9 cellular contexts compared by ENCODE assay signal in genomic region chr18:58313491-58314032, GRCh38.
DNase-seq lines count a peak whose midpoint lies in the region; ATAC-seq, FAIRE-seq and TF ChIP-seq lines count a peak whose summit lies in the region.
"Had no signal": no experiment of that assay in that cellular context is flagged by ENCODE, and none has a peak within 500 bp of the region (broad histone marks: within the 10 kb centered on the region; RNA-seq: fewer than 3 reads in every experiment).

No MANE protein-coding gene starts in this region.

- H3K9ac ChIP-seq in smooth muscle cell (ENCODE audit: low read depth): no peak overlapping the region

- H3K27ac Mint-ChIP-seq in activated T-helper 17 cell treated with anti-CD3 and anti-CD28 coated beads, Interleukin-2, amount 50 U/mL, for 72 hours: no peak overlapping the region

- no peaks in the 10 kb centered on the region for H3K27me3 ChIP-seq in smooth muscle cell (ENCODE audit: low read depth)

- no peaks in the 10 kb centered on the region for H3K9me3 Mint-ChIP-seq in activated T-helper 17 cell treated with anti-CD3 and anti-CD28 coated beads, Interleukin-2, amount 50 U/mL, for 72 hours

- no peak overlapping the region for H2AFZ ChIP-seq in smooth muscle cell (ENCODE audit: low read depth)

- WGBS in smooth muscle cell (ENCODE audit: low lambda C conversion rate): 87% methylated on average over 5 of the region's 5 CpGs

- H3F3A ChIP-seq in smooth muscle cell (ENCODE audit: low read depth): peaks cover 15% of the 10 kb centered on the region

- H3K9me3 ChIP-seq in smooth muscle cell (replicated peaks; ENCODE audit: low read depth): no peaks in the 10 kb centered on the region

- no peaks in the 10 kb centered on the region for H3K36me3 ChIP-seq in smooth muscle cell (ENCODE audit: low read depth)

- FAIRE-seq in HTR-8/SVneo (lab: Jason Lieb, UNC) (peak; percentile 54), RCC 7860 (lab: Jason Lieb, UNC) (peak; percentile 60)

- DNase-seq in HTR-8/SVneo (ENCODE audit: insufficient read length, low spot score): no peak
- peak; percentile 21 for DNase-seq in RCC 7860 (ENCODE audit: low spot score)
- peak; percentile 45 for DNase-seq in glomerular visceral epithelial cell (ENCODE audit: extremely low spot score)
- no peak for DNase-seq in smooth muscle cell (lab: John Stamatoyannopoulos, UW; ENCODE audit: unreplicated experiment)
- no peak for DNase-seq in GM13976 (ENCODE audit: low spot score)
- DNase-seq: activated CD4-positive, alpha-beta T cell treated with anti-CD3 and anti-CD28 coated beads, Interleukin-2, amount 50 U/mL, for 4 hours; KG1 had no signal

- peak overlapping the region; percentile 83 for H3K27ac ChIP-seq in smooth muscle cell (ENCODE audit: low read depth)

- in situ Hi-C loops in GM13976 (cut with MboI; ENCODE audit: low sequenced_read_pairs, unreplicated experiment): no loop called here

- H3K27me3 Mint-ChIP-seq in activated T-helper 17 cell treated with anti-CD3 and anti-CD28 coated beads, Interleukin-2, amount 50 U/mL, for 72 hours: no peaks in the 10 kb centered on the region

- H3K4me1 ChIP-seq in smooth muscle cell (ENCODE audit: low read depth): peaks cover 12% of the 10 kb centered on the region

- no peaks in the 10 kb centered on the region for H3K79me2 ChIP-seq in smooth muscle cell (ENCODE audit: low read depth)

- peaks cover 24% of the 10 kb centered on the region for H3K4me1 Mint-ChIP-seq in activated T-helper 17 cell treated with anti-CD3 and anti-CD28 coated beads, Interleukin-2, amount 50 U/mL, for 72 hours

- no peaks in the 10 kb centered on the region for H4K20me1 ChIP-seq in smooth muscle cell (ENCODE audit: low read depth)

- no peak overlapping the region for H3K4me3 ChIP-seq in smooth muscle cell

- ATAC-seq in activated T-helper 17 cell treated with anti-CD3 and anti-CD28 coated beads, Interleukin-2, amount 50 U/mL, for 72 hours (replicated peaks): no peak
- ATAC-seq in HG03025 (IDR thresholded peaks at IDR 0.05; ENCODE audit: low FRiP score, unreplicated experiment): no peak

- H3K4me3 Mint-ChIP-seq in activated T-helper 17 cell treated with anti-CD3 and anti-CD28 coated beads, Interleukin-2, amount 50 U/mL, for 72 hours: no peak overlapping the region

- no peaks in the 10 kb centered on the region for H3K36me3 Mint-ChIP-seq in activated T-helper 17 cell treated with anti-CD3 and anti-CD28 coated beads, Interleukin-2, amount 50 U/mL, for 72 hours (ENCODE audit: low read depth)

- TF ChIP-seq CTCF in smooth muscle cell (IDR thresholded peaks at IDR 0.05; ENCODE audit: borderline replicate concordance, insufficient read depth, poor library complexity, severe bottlenecking) (no peak), GM13976 (IDR thresholded peaks at IDR 0.05; ENCODE audit: borderline replicate concordance, control extremely low read depth, extremely low read depth, insufficient read depth, missing control alignments) (no peak)

- no peak overlapping the region for H3K4me2 ChIP-seq in smooth muscle cell

Comparison
In these comparisons a context has a peak if more than half of its experiments do, and no peak if none do; other contexts are left out.
1. DNase-seq: peak in RCC 7860 (single experiment) and glomerular visceral epithelial cell (single experiment); none in HTR-8/SVneo (single experiment), smooth muscle cell (single experiment) and GM13976 (single experiment).